Comparison of ENCODE assay signal across 27 cellular contexts in genomic region chr5:158120760-158121159, GRCh38.
DNase-seq lines count a peak whose midpoint lies in the region; ATAC-seq, FAIRE-seq and TF ChIP-seq lines count a peak whose summit lies in the region.
"Had no signal": no experiment of that assay in that cellular context is flagged by ENCODE, and none has a peak within 500 bp of the region (broad histone marks: within the 10 kb centered on the region; RNA-seq: fewer than 3 reads in every experiment).

No MANE protein-coding gene starts in this region.

- H2AFZ ChIP-seq in hepatocyte: no peak overlapping the region

- no peaks in the 10 kb centered on the region for H3K36me3 ChIP-seq in brain microvascular endothelial cell (replicated peaks)
- H3K36me3 ChIP-seq in hepatocyte (replicated peaks; ENCODE audit: insufficient read depth, low read depth): no peaks in the 10 kb centered on the region
- H3K36me3 ChIP-seq: adrenal gland, cardiac muscle cell, lower lobe of right lung, neutrophil, spleen, suprapubic skin had no signal

- H3K4me3 ChIP-seq in brain microvascular endothelial cell (ENCODE audit: low read depth, low read length) (no peak overlapping the region), hepatocyte (no peak overlapping the region)
- H3K4me3 ChIP-seq: adrenal gland, cardiac muscle cell, lower lobe of right lung, spleen, suprapubic skin had no signal

- peak overlapping the region; percentile 77 for H3K27ac ChIP-seq in brain microvascular endothelial cell
- H3K27ac ChIP-seq in hepatocyte: no peak overlapping the region
- H3K27ac ChIP-seq: adrenal gland, cardiac muscle cell, lower lobe of right lung, neutrophil, spleen, suprapubic skin had no signal

- 100% methylated on average over 1 of the region's 1 CpG for WGBS in hepatocyte (ENCODE audit: low lambda C conversion rate, missing lambda C conversion rate)

- no peaks in the 10 kb centered on the region for H3K79me2 ChIP-seq in hepatocyte

- H3K27me3 ChIP-seq in brain microvascular endothelial cell (replicated peaks) (no peaks in the 10 kb centered on the region), hepatocyte (no peaks in the 10 kb centered on the region)
- H3K27me3 ChIP-seq: adrenal gland, cardiac muscle cell, neutrophil had no signal

- H3K4me1 ChIP-seq in hepatocyte (ENCODE audit: insufficient read depth): peaks cover 7% of the 10 kb centered on the region
- H3K4me1 ChIP-seq: lower lobe of right lung, spleen had no signal

- no peaks in the 10 kb centered on the region for H3K9me3 ChIP-seq in hepatocyte (ENCODE audit: low read depth)
- H3K9me3 ChIP-seq: adrenal gland, lower lobe of right lung, neutrophil, spleen, suprapubic skin had no signal

- TF ChIP-seq CTCF in brain microvascular endothelial cell (IDR thresholded peaks at IDR 0.05; ENCODE audit: low read depth, low read length, missing control alignments) (no peak), omental fat pad (IDR thresholded peaks at IDR 0.05) (no peak), hepatocyte (IDR thresholded peaks at IDR 0.05; ENCODE audit: poor library complexity) (no peak)

- no peak for FAIRE-seq in GM12892 (lab: Jason Lieb, UNC)
- FAIRE-seq: kidney had no signal

- no peaks in the 10 kb centered on the region for H4K20me1 ChIP-seq in hepatocyte (ENCODE audit: insufficient read depth, poor library complexity, severe bottlenecking)

- H3K4me2 ChIP-seq in hepatocyte: no peak overlapping the region

- DNase-seq in Daoy (ENCODE audit: low read depth): peak; percentile 25
- DNase-seq in M059J (ENCODE audit: low read depth): peak; percentile 23
- DNase-seq in brain microvascular endothelial cell: no peak
- DNase-seq in omental fat pad (ENCODE audit: low spot score): no peak
- DNase-seq in GM12892 (ENCODE audit: insufficient read length): no peak
- no peak for DNase-seq in hepatocyte (ENCODE audit: low spot score)
- no peak for DNase-seq in anterior cingulate cortex (lab: John Stamatoyannopoulos, UW)
- DNase-seq: ACHN; activated CD4-positive, alpha-beta T cell treated with anti-CD3 and anti-CD28 coated beads for 36 hours; activated CD8-positive, alpha-beta memory T cell treated with anti-CD3 and anti-CD28 coated beads for 24 hours; activated T-cell treated with anti-CD3 and anti-CD28 coated beads, Interleukin-2, amount 50 U/mL, for 4 hours; Calu3; IMR-90; kidney; lower lobe of right lung; NCI-H2081; NCI-H774; spleen; stimulated activated CD4-positive, alpha-beta T cell treated with anti-CD3 and anti-CD28 coated beads, Interleukin-4, amount 100 ng/mL, for 24 hours; stimulated activated naive B cell treated with anti-CD40 and anti-IgM and Interleukin-4, amounts not matched to agents 10 μg/mL and 1 μg/mL and 100 μg/mL, for 72 hours; T-cell had no signal

- ATAC-seq in omental fat pad (ENCODE audit: low FRiP score) (peak; percentile 60), GM21423 (IDR thresholded peaks at IDR 0.05; ENCODE audit: unreplicated experiment) (no peak)
- ATAC-seq: activated CD4-positive, alpha-beta T cell treated with anti-CD3 and anti-CD28 coated beads for 36 hours; activated T-cell treated with anti-CD3 and anti-CD28 coated beads, Interleukin-2, amount 50 U/mL, for 4 hours; lower lobe of right lung; Right ventricle myocardium inferior; stimulated activated naive B cell treated with anti-CD40 and anti-IgM and Interleukin-4, amounts not matched to agents 10 μg/mL and 1 μg/mL and 100 μg/mL, for 72 hours; T-cell had no signal

- TF ChIP-seq POLR2A in GM12892 (IDR thresholded peaks at IDR 0.05; ENCODE audit: low read depth, low read length): no peak

- in situ Hi-C loops in brain microvascular endothelial cell (cut with HindIII; ENCODE audit: low pct_ligation_motif_present, low sequenced_read_pairs): no loop called here

- no peaks in the 10 kb centered on the region for H3K9me2 ChIP-seq in hepatocyte (replicated peaks; ENCODE audit: insufficient read depth)

Comparison
In these comparisons a context has a peak if more than half of its experiments do, and no peak if none do; other contexts are left out.
1. DNase-seq: peak in Daoy (single experiment) and M059J (single experiment); none in brain microvascular endothelial cell (single experiment), omental fat pad (single experiment), GM12892 (single experiment), hepatocyte (single experiment) and anterior cingulate cortex (0 of 58).